18 cellular contexts compared by ENCODE assay signal in the genomic region with DNA sequence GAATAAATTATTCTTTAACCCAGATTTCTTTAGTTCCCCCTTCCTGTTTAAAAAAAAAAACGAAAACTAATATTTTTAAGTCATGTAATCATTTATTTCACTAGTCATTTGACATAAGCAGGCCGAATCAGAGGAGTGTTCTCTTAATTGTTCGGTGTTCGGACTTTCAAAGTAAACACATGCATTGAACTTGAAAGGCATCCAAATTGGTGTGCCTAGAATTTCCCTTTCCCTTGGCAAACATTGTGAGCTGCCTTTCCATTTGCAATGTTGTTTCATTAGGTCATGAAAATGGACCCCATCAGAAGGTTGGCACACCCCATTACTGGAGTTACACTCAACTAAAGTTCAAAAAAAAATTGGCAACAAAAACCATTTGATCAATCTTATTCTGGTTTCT.
A peak's percentile ranks its signal among the peaks of the same experiment; 100 is the strongest.
DNase-seq lines count a peak whose midpoint lies in the region; ATAC-seq, FAIRE-seq and TF ChIP-seq lines count a peak whose summit lies in the region.
"Had no signal": no experiment of that assay in that cellular context is flagged by ENCODE, and none has a peak within 500 bp of the region (broad histone marks: within the 10 kb centered on the region; RNA-seq: fewer than 3 reads in every experiment).

No MANE protein-coding gene starts in this region.

- no peak overlapping the region for H3K4me3 Mint-ChIP-seq in naive thymus-derived CD8-positive, alpha-beta T cell
- H3K4me3 Mint-ChIP-seq in CD4-positive, alpha-beta memory T cell: no peak overlapping the region
- H3K4me3 Mint-ChIP-seq: CD14-positive monocyte; CD8-positive, alpha-beta T cell; GM23338 had no signal

- H3K9me3 ChIP-seq in endothelial cell of umbilical vein (replicated peaks; ENCODE audit: control insufficient read depth, insufficient read depth, low read length): no peaks in the 10 kb centered on the region
- peaks cover 0 to 5% of the 10 kb centered on the region in 2 donors for H3K9me3 ChIP-seq in left lung
- no peaks in the 10 kb centered on the region for H3K9me3 ChIP-seq in CD4-positive, alpha-beta memory T cell (ENCODE audit: control insufficient read depth in 1 of 2, low read length in 2 of 2)
- H3K9me3 ChIP-seq: BLaER1 had no signal

- no peak for FAIRE-seq in endothelial cell of umbilical vein (lab: Jason Lieb, UNC)
- FAIRE-seq: G401.6, GM12891, GM18507, H54 had no signal

- peaks cover 0 to 14% (median 2%) of the 10 kb centered on the region in 9 donors for H3K9me3 Mint-ChIP-seq in naive thymus-derived CD8-positive, alpha-beta T cell
- peaks cover 0 to 8% (median 2%) of the 10 kb centered on the region in 8 donors for H3K9me3 Mint-ChIP-seq in CD4-positive, alpha-beta memory T cell

- dilution Hi-C loops in endothelial cell of umbilical vein (cut with MboI; ENCODE audit: extremely low pct_ligation_motif_present, low sequenced_read_pairs): no loop called here

- peak; percentile 5 for DNase-seq in NCI-H748 (lab: John Stamatoyannopoulos, UW; ENCODE audit: unreplicated experiment)
- no peak for DNase-seq in NCI-H748 treated with DMSO at 0.1 percent for 48 hours (lab: John Stamatoyannopoulos, UW)
- peak; percentile 43 for DNase-seq in endothelial cell of umbilical vein (ENCODE audit: low read depth, low spot score)
- peak; percentile 30 to 63 for DNase-seq in lung microvascular endothelial cell (ENCODE audit: low read depth in 2 of 2)
- no peak for DNase-seq in naive thymus-derived CD8-positive, alpha-beta T cell
- no peak for DNase-seq in left lung
- no peak for DNase-seq in CD4-positive, alpha-beta memory T cell
- DNase-seq: 8988T; Calu3; CD8-positive, alpha-beta T cell had no signal

- CTCF ChIA-PET in endothelial cell of umbilical vein (lab: Charles Lee): no interaction called here
- CTCF ChIA-PET in CD4-positive, alpha-beta memory T cell (lab: Charles Lee; ENCODE audit: partially characterized antibody): no interaction called here

- H3K36me3 ChIP-seq in endothelial cell of umbilical vein (ENCODE audit: control insufficient read depth in 2 of 2, extremely low read depth in 1 of 2, insufficient read depth in 2 of 2, low read length in 2 of 2) (no peaks in the 10 kb centered on the region), left lung (no peaks in the 10 kb centered on the region)
- H3K36me3 ChIP-seq in CD4-positive, alpha-beta memory T cell (ENCODE audit: insufficient read depth, low read length): no peaks in the 10 kb centered on the region
- H3K36me3 ChIP-seq: BLaER1 had no signal

- peaks cover 0 to 6% (median 3%) of the 10 kb centered on the region in 5 donors for H3K27me3 Mint-ChIP-seq in naive thymus-derived CD8-positive, alpha-beta T cell
- no peaks in the 10 kb centered on the region for H3K27me3 Mint-ChIP-seq in CD4-positive, alpha-beta memory T cell

- no peaks in the 10 kb centered on the region for H3K9me1 ChIP-seq in endothelial cell of umbilical vein (replicated peaks; ENCODE audit: control insufficient read depth, extremely low read depth, insufficient read depth, low read length)

- intact Hi-C loops in endothelial cell of umbilical vein (cut with micrococcal nuclease): no loop called here
- intact Hi-C loops in left lung (cut with DNase I): no loop called here
- intact Hi-C loops in CD4-positive, alpha-beta memory T cell (cut with micrococcal nuclease): no loop called here

- TF ChIP-seq CTCF in endothelial cell of umbilical vein (IDR thresholded peaks at IDR 0.05; ENCODE audit: extremely low read depth in 1 of 2, insufficient read depth in 1 of 2, low read depth in 1 of 2, low read length in 2 of 2): no peak
- no peak for TF ChIP-seq CTCF in left lung (IDR thresholded peaks at IDR 0.05)

- H3K27ac ChIP-seq in endothelial cell of umbilical vein (ENCODE audit: insufficient read depth, low read depth, low read length): no peak overlapping the region
- no peak overlapping the region for H3K27ac ChIP-seq in left lung
- H3K27ac ChIP-seq in CD4-positive, alpha-beta memory T cell (ENCODE audit: low read depth, low read length): no peak overlapping the region
- H3K27ac ChIP-seq: BLaER1 had no signal

- POLR2A ChIA-PET in endothelial cell of umbilical vein (lab: Charles Lee): no interaction called here
- POLR2A ChIA-PET in naive thymus-derived CD8-positive, alpha-beta T cell (lab: Charles Lee): no interaction called here
- POLR2A ChIA-PET in CD4-positive, alpha-beta memory T cell (lab: Charles Lee; ENCODE audit: partially characterized antibody): no interaction called here

- peaks cover 0 to 2% (median 0%) of the 10 kb centered on the region in 4 donors for H3K4me1 Mint-ChIP-seq in naive thymus-derived CD8-positive, alpha-beta T cell
- no peaks in the 10 kb centered on the region for H3K4me1 Mint-ChIP-seq in CD4-positive, alpha-beta memory T cell

- no peak overlapping the region for H3K9ac ChIP-seq in endothelial cell of umbilical vein (replicated peaks; ENCODE audit: extremely low read depth, insufficient read depth, low read length)
- H3K9ac ChIP-seq: BLaER1 had no signal

- H3K27ac Mint-ChIP-seq in naive thymus-derived CD8-positive, alpha-beta T cell: no peak overlapping the region
- H3K27ac Mint-ChIP-seq in CD4-positive, alpha-beta memory T cell: no peak overlapping the region
- H3K27ac Mint-ChIP-seq: CD14-positive monocyte; CD8-positive, alpha-beta T cell; GM23338 had no signal

- H3K4me2 ChIP-seq in endothelial cell of umbilical vein (ENCODE audit: insufficient read depth, low read length): no peak overlapping the region
- H3K4me2 ChIP-seq: BLaER1, GM23338 had no signal

- no peak overlapping the region for H2AFZ ChIP-seq in endothelial cell of umbilical vein (ENCODE audit: low read depth, low read length)
- H2AFZ ChIP-seq: GM23338 had no signal

- H4K20me1 ChIP-seq in endothelial cell of umbilical vein (replicated peaks; ENCODE audit: control insufficient read depth, extremely low read depth, insufficient read depth, low read length): no peaks in the 10 kb centered on the region
- H4K20me1 ChIP-seq: BLaER1 had no signal

- no peak for TF ChIP-seq POLR2A in endothelial cell of umbilical vein (IDR thresholded peaks at IDR 0.05; ENCODE audit: low read depth, low read length)

- no peaks in the 10 kb centered on the region for H3K4me1 ChIP-seq in endothelial cell of umbilical vein (ENCODE audit: control insufficient read depth, extremely low read depth, insufficient read depth, low read length)
- H3K4me1 ChIP-seq in left lung: no peaks in the 10 kb centered on the region
- H3K4me1 ChIP-seq in CD4-positive, alpha-beta memory T cell (ENCODE audit: insufficient read depth, low read length): no peaks in the 10 kb centered on the region
- H3K4me1 ChIP-seq: BLaER1 had no signal

- no peaks in the 10 kb centered on the region for H3K79me2 ChIP-seq in endothelial cell of umbilical vein (ENCODE audit: control insufficient read depth, insufficient read depth, low read length)

- peaks cover 0 to 4% (median 0%) of the 10 kb centered on the region in 3 donors for H3K36me3 Mint-ChIP-seq in naive thymus-derived CD8-positive, alpha-beta T cell
- H3K36me3 Mint-ChIP-seq in CD4-positive, alpha-beta memory T cell: no peaks in the 10 kb centered on the region
- H3K36me3 Mint-ChIP-seq: CD14-positive monocyte; CD8-positive, alpha-beta T cell had no signal

- H3K4me3 ChIP-seq in endothelial cell of umbilical vein (replicated peaks in 1 of 3; ENCODE audit: insufficient read depth in 1 of 3, low read depth in 1 of 3, low read length in 3 of 3): no peak overlapping the region
- no peak overlapping the region for H3K4me3 ChIP-seq in left lung
- no peak overlapping the region for H3K4me3 ChIP-seq in CD4-positive, alpha-beta memory T cell (ENCODE audit: low read length in 2 of 2)
- H3K4me3 ChIP-seq: BLaER1, GM23338 had no signal

- ATAC-seq in naive thymus-derived CD8-positive, alpha-beta T cell: no peak
- ATAC-seq in left lung (no peak), GM18498 (IDR thresholded peaks at IDR 0.05; ENCODE audit: unreplicated experiment) (no peak)
- ATAC-seq: CD8-positive, alpha-beta T cell; GM23338 had no signal

- no TSS peak for BruUV-seq in endothelial cell of umbilical vein (replicated peaks; lab: Mats Ljungman, UMichigan)

- H3K27me3 ChIP-seq in endothelial cell of umbilical vein (ENCODE audit: control insufficient read depth in 2 of 2, insufficient read depth in 2 of 2, low read length in 2 of 2) (no peaks in the 10 kb centered on the region), left lung (no peaks in the 10 kb centered on the region)
- H3K27me3 ChIP-seq in CD4-positive, alpha-beta memory T cell (ENCODE audit: insufficient read depth, low read length): no peaks in the 10 kb centered on the region
- H3K27me3 ChIP-seq: BLaER1 had no signal

TF ChIP-seq in endothelial cell of umbilical vein, 7 proteins besides CTCF, POLR2A, EP300 and RAD21:
- TF ChIP-seq JUN (IDR thresholded peaks at IDR 0.05; ENCODE audit: borderline replicate concordance, insufficient read depth, insufficient read length, low read depth) (no peak), FOS (IDR thresholded peaks at IDR 0.05; ENCODE audit: borderline replicate concordance, insufficient read depth, low read length) (no peak), POLR2AphosphoS5 (IDR thresholded peaks at IDR 0.05; ENCODE audit: insufficient read depth, low read depth, low read length) (no peak), EZH2 (IDR thresholded peaks at IDR 0.05; ENCODE audit: borderline replicate concordance, low read depth, low read length, severe bottlenecking) (no peak), MYC (IDR thresholded peaks at IDR 0.05; ENCODE audit: low read depth, low read length) (no peak), GATA2 (IDR thresholded peaks at IDR 0.05; ENCODE audit: insufficient read depth, insufficient read length, low read depth, low read length) (no peak)
- TF ChIP-seq, protein P1, sequence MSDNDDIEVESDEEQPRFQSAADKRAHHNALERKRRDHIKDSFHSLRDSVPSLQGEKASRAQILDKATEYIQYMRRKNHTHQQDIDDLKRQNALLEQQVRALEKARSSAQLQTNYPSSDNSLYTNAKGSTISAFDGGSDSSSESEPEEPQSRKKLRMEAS (IDR thresholded peaks at IDR 0.05; ENCODE audit: insufficient read depth, insufficient read length): no peak
TF ChIP-seq in endothelial cell of umbilical vein: peak in this region for 0.

Comparison
In these comparisons a context has a peak if more than half of its experiments do, and no peak if none do; other contexts are left out.
1. DNase-seq: peak in NCI-H748 (single experiment), endothelial cell of umbilical vein (single experiment) and lung microvascular endothelial cell (2 of 2); none in NCI-H748 treated with DMSO at 0.1 percent for 48 hours (single experiment), naive thymus-derived CD8-positive, alpha-beta T cell (0 of 10), left lung (0 of 2) and CD4-positive, alpha-beta memory T cell (0 of 5).